Comparison of ENCODE assay signal across 8 cellular contexts in the genomic region with DNA sequence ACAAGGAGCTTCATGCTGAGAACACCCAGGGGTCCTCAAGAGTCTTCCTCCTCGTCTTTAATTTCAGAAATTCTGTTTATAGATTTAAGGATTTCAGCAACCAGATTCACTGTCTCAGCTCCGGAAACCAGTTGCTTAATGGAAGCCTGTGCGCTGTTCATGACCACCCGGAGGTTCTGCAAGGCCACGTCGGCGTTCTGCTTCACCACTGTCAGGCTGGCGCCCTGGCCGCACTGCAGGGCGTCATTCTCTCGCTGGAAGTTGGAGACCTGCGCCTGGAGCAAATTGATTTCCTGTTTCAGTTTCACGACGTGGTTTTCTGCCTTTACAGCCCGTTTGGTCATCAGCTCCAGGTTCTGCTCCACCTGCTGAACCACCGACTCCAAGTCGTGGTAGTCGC. TPM values are rescaled to one million over a fixed set of nuclear protein-coding genes. Genes with fewer than 3 reads are reported as not detected.
"Had no signal": no experiment of that assay in that cellular context is flagged by ENCODE, and none has a peak within 500 bp of the region (broad histone marks: within the 10 kb centered on the region; RNA-seq: fewer than 3 reads in every experiment).

No MANE protein-coding gene starts in this region.

RNA-seq across cellular contexts. Expression of a gene that starts 23.0 kb away (rescaled TPM):
- total RNA-seq: activated CD4-positive, alpha-beta T cell treated with anti-CD3 and anti-CD28 coated beads, Interleukin-2, amount 10 ng/mL, durations not matched to agents 24 days and 14 days; activated CD8-positive, alpha-beta memory T cell treated with anti-CD3 and anti-CD28 coated beads, Interleukin-2, amount 10 ng/mL, durations not matched to agents 7 days and 5 days; activated CD8-positive, alpha-beta T cell treated with anti-CD3 and anti-CD28 coated beads, Interleukin-2, amount 10 ng/mL, durations not matched to agents 7 days and 5 days; activated naive CD4-positive, alpha-beta T cell treated with anti-CD3 and anti-CD28 coated beads for 36 hours; activated T-helper 1 cell treated with anti-CD3 and anti-CD28 coated beads, Interleukin-12 subunit alpha, Interleukin-12 subunit beta, Interleukin-2, Interleukin-4 antibody, amounts not matched to agents 30 ng/mL and 10 ng/mL and 1 ng/mL, durations not matched to agents 14 hours and 24 hours and 36 hours; activated T-helper 2 cell treated with anti-CD3 and anti-CD28 coated beads, Interferon-gamma antibody, Interleukin-2, Interleukin-4, amounts not matched to agents 10 μg/mL and 5 μg/mL and 100 μg/mL, durations not matched to agents 14 hours and 24 hours and 36 hours; dermis blood vessel endothelial cell; foreskin keratinocyte had no signal
- polyA plus RNA-seq: foreskin keratinocyte had no signal
